In the genomic region with DNA sequence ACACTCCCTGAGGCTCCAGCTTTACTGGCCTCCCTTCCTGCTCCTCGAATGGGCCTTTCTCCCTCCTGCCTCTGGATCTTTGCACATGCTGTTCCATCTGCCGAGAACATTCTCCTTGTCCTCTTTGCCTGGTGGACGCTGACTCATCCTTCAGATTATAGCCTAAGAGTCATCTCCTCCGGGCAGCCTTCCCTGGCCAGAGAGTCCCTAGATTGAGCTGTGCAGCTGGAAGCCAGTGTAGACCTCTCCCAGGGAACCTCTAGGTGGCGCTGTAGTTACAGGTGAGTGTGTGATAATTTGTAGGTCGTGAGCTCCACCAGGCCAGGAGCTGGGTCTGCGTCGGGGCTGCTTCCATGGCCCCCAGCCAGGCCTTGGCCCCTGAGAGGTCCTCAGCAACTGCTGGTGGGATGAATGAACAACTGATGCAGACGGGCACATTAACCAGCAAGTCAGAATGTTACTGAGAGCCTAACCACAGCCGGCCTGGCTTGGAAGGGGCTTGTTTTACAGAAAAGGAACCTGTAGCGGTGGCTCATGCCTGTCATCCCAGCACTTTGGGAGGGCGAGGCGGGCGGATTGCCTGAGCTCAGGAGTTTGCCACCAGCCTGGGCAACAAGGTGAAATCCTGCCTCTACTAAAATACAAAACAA, we compare ENCODE assay signal across 9 cellular contexts. TPM values are rescaled to one million over a fixed set of nuclear protein-coding genes. Genes with fewer than 3 reads are reported as not detected.
DNase-seq lines count a peak whose midpoint lies in the region; ATAC-seq and TF ChIP-seq lines count a peak whose summit lies in the region.
"Had no signal": no experiment of that assay in that cellular context is flagged by ENCODE, and none has a peak within 500 bp of the region (broad histone marks: within the 10 kb centered on the region; RNA-seq: fewer than 3 reads in every experiment).

No MANE protein-coding gene starts in this region.

- DNase-seq in Caco-2: peak; percentile 64 to 73
- peak; percentile 86 for DNase-seq in HEK293T (ENCODE audit: extremely low spot score)
- DNase-seq in NCI-H82 treated with DMSO at 0.1 percent for 48 hours (lab: John Stamatoyannopoulos, UW; ENCODE audit: unreplicated experiment): peak; percentile 34
- DNase-seq in activated CD8-positive, alpha-beta memory T cell treated with anti-CD3 and anti-CD28 coated beads for 48 hours (ENCODE audit: low read depth in 2 of 3, low spot score in 2 of 3): peak in 2 of 3 experiments; percentile 12 to 36
- no peak for DNase-seq in esophagus squamous epithelium (lab: John Stamatoyannopoulos, UW)

- peaks cover 9% of the 10 kb centered on the region for H3K27me3 Mint-ChIP-seq in Caco-2 (ENCODE audit: insufficient read depth, unreplicated experiment)

- TF ChIP-seq CTCF in Caco-2 (IDR thresholded peaks at IDR 0.05; ENCODE audit: insufficient read depth in 1 of 2, low read depth in 1 of 2, low read length in 1 of 2, severe bottlenecking in 1 of 2, unreplicated experiment in 1 of 2) (peak; percentile 68 to 71), esophagus squamous epithelium (IDR thresholded peaks at IDR 0.05) (peak in 5 of 6 experiments; percentile 45 to 69 (median 48)), parathyroid adenoma (IDR thresholded peaks at IDR 0.05) (peak; percentile 20)

- H3K4me3 ChIP-seq in Caco-2 (ENCODE audit: low read depth, low read length) (no peak overlapping the region), esophagus squamous epithelium (no peak overlapping the region), parathyroid adenoma (ENCODE audit: low read depth, low read length) (no peak overlapping the region)

- WGBS in esophagus squamous epithelium, 2 donors: 40 to 48% methylated on average over 7 to 11 of the region's 14 CpGs

- no peak for TF ChIP-seq POLR2A in esophagus squamous epithelium (IDR thresholded peaks at IDR 0.05)

- no peak overlapping the region for H2AFZ ChIP-seq in parathyroid adenoma

- H3K9me3 ChIP-seq in Caco-2 (no peaks in the 10 kb centered on the region), esophagus squamous epithelium (no peaks in the 10 kb centered on the region), parathyroid adenoma (ENCODE audit: control insufficient read depth, low read length) (no peaks in the 10 kb centered on the region)

- H3K4me1 Mint-ChIP-seq in Caco-2 (ENCODE audit: low read depth, unreplicated experiment): no peaks in the 10 kb centered on the region

- no peaks in the 10 kb centered on the region for H3K4me1 ChIP-seq in Caco-2
- no peaks in the 10 kb centered on the region for H3K4me1 ChIP-seq in esophagus squamous epithelium
- no peaks in the 10 kb centered on the region for H3K4me1 ChIP-seq in parathyroid adenoma

- H3K27ac Mint-ChIP-seq in Caco-2 (ENCODE audit: unreplicated experiment): no peak overlapping the region
- H3K27ac Mint-ChIP-seq: T-helper 1 cell treated with Interleukin-12 subunit alpha and Interleukin-12 subunit beta and Interleukin-4 antibody, amounts not matched to agents 30 μg/mL and 1 μg/mL, for 36 hours had no signal

- no peak overlapping the region for H3K4me3 Mint-ChIP-seq in Caco-2 (ENCODE audit: unreplicated experiment)
- H3K4me3 Mint-ChIP-seq: T-helper 1 cell treated with Interleukin-12 subunit alpha and Interleukin-12 subunit beta and Interleukin-4 antibody, amounts not matched to agents 30 μg/mL and 1 μg/mL, for 36 hours had no signal

- H3K36me3 Mint-ChIP-seq in Caco-2 (ENCODE audit: insufficient read depth, unreplicated experiment): no peaks in the 10 kb centered on the region

- H3K27ac ChIP-seq in esophagus squamous epithelium (no peak overlapping the region), parathyroid adenoma (no peak overlapping the region)

- BruUV-seq in Caco-2 (replicated peaks; lab: Mats Ljungman, UMichigan): no TSS peak

- no peaks in the 10 kb centered on the region for H3K9me3 Mint-ChIP-seq in Caco-2 (ENCODE audit: unreplicated experiment)
- H3K9me3 Mint-ChIP-seq: T-helper 1 cell treated with Interleukin-12 subunit alpha and Interleukin-12 subunit beta and Interleukin-4 antibody, amounts not matched to agents 30 μg/mL and 1 μg/mL, for 36 hours had no signal

- H3K27me3 ChIP-seq in Caco-2 (replicated peaks; ENCODE audit: control insufficient read depth, insufficient read depth, low read length): no peaks in the 10 kb centered on the region
- peaks cover 0 to 91% (median 0%) of the 10 kb centered on the region in 4 donors for H3K27me3 ChIP-seq in esophagus squamous epithelium
- no peaks in the 10 kb centered on the region for H3K27me3 ChIP-seq in parathyroid adenoma (ENCODE audit: control insufficient read depth, insufficient read depth, low read length)

- no peak overlapping the region for H3K4me2 ChIP-seq in parathyroid adenoma (ENCODE audit: low read length)

- H3K79me2 ChIP-seq in parathyroid adenoma: no peaks in the 10 kb centered on the region

- no peak for ATAC-seq in HG03520 (IDR thresholded peaks at IDR 0.05; ENCODE audit: unreplicated experiment)
- ATAC-seq in GM19467 (IDR thresholded peaks at IDR 0.05; ENCODE audit: unreplicated experiment): no peak

- H3K36me3 ChIP-seq in Caco-2 (ENCODE audit: control insufficient read depth, insufficient read depth, low read length) (no peaks in the 10 kb centered on the region), esophagus squamous epithelium (no peaks in the 10 kb centered on the region), parathyroid adenoma (ENCODE audit: control insufficient read depth, insufficient read depth, low read length) (no peaks in the 10 kb centered on the region)

- H3K9ac ChIP-seq in parathyroid adenoma: no peak overlapping the region

- POLR2A ChIA-PET in Caco-2 (lab: Charles Lee): no interaction called here
- POLR2A ChIA-PET in HEK293T (lab: Yijun Ruan, JAX): interaction anchor here (0.6 to 1.2 kb wide), 3 partner anchors 21 to 543 kb away, joined by 3 to 6 read pairs (median 3); partner anchors contain the start of gene SULT4A1

- CTCF ChIA-PET in Caco-2 (lab: Charles Lee) (interaction anchor here (0.6 to 1.8 kb wide), 11 partner anchors 15 to 742 kb away, joined by 3 to 53 read pairs (median 6); partner anchors contain the start of gene PNPLA3), HEK293T (lab: Yijun Ruan, JAX) (interaction anchor here (0.6 to 2.0 kb wide), 29 partner anchors 8 to 741 kb away, joined by 3 to 22 read pairs (median 3); partner anchors contain the start of genes PNPLA3 and PNPLA5)

- intact Hi-C loops in Caco-2 (cut with micrococcal nuclease; ENCODE audit: unreplicated experiment) (no loop called here), esophagus squamous epithelium (cut with DNase I) (no loop called here)

TF ChIP-seq in HEK293T, 16 proteins besides CTCF, POLR2A, EP300 and RAD21:
- no peak for TF ChIP-seq ZNF384 (IDR thresholded peaks at IDR 0.05)
- TF ChIP-seq FOXM1 (IDR thresholded peaks at IDR 0.05; ENCODE audit: borderline replicate concordance): no peak
- TF ChIP-seq L3MBTL2 (conservative IDR thresholded peaks at IDR 0.05): 0 out of 2 replicates have a peak, but pooled peaks have one; percentile 14
- no peak for TF ChIP-seq ELF4 (IDR thresholded peaks at IDR 0.05)

RNA-seq across cellular contexts. Expression of gene PNPLA5, which starts 8.7 kb away (rescaled TPM):
- total RNA-seq in Caco-2 (2022) (not detected in 2 replicates), esophagus squamous epithelium (not detected)

RNA-seq across cellular contexts. Expression of gene SULT4A1, which starts 20.8 kb away (rescaled TPM):
- total RNA-seq in Caco-2 (2022) (not detected in 2 replicates), esophagus squamous epithelium (not detected)

RNA-seq across cellular contexts. Expression of gene PNPLA3, which starts 40.5 kb away (rescaled TPM):
- total RNA-seq in Caco-2 (2022) (3.5 and 5.0 TPM in 2 replicates), esophagus squamous epithelium (1 to 10 TPM in 1 of 4 donors, under 1 TPM in 2, not detected in 1; 0.76 to 1.7 (median 0.92) TPM)
